1 cellular context compared by ENCODE assay signal in the genomic region with DNA sequence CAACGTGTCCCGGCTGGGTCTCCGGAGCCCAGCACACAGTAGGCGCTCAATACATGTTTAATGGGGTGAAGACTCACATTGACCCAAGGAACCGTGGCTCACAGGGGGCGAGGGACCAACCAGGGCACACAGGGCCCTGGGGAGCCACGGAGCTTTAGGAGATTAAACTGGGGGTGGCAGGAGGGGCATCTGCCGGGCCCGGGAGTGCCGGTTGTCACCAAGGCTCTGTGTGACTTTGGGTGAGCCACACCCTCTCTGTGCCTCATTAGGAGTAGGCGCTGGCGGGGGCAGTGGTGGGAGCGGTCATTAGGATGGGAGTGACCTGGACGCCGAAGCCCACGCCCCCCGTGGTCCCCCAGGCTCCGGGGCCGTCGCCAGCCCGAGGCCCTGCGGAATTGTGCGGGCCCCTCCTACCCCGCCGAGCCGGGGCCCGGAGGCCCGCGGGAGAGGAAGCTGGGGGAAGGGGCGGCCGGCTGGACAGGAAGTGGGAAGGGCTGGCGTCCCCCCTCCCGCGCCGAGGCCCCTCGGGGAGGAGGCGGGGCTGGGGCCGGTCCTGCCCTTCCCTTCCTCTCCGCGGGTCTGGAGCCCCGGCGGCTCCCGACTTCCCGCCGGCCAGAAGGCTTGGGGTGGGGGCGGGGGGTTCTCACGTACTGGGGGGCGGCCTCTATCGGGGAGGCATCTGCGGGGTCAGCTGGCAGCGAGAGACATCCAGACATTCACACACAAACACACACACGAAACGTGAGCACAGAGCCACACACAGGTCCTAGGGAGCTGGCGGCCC.
TF ChIP-seq lines count a peak whose summit lies in the region.

No MANE protein-coding gene starts in this region.

TF ChIP-seq in HCT116, 20 proteins besides CTCF, POLR2A, EP300 and RAD21:
- no peak for TF ChIP-seq ZNF274 (IDR thresholded peaks at IDR 0.05; ENCODE audit: low read depth, low read length)
- TF ChIP-seq EGR1 (IDR thresholded peaks at IDR 0.05; ENCODE audit: low read depth): peak; percentile 25; the same call in 1 of the 2 replicates
- peak; percentile 8; the same call in 1 of the 2 replicates for TF ChIP-seq SP1 (IDR thresholded peaks at IDR 0.05; ENCODE audit: low read depth)
- TF ChIP-seq JUND (IDR thresholded peaks at IDR 0.05): no peak
- TF ChIP-seq TCF7L2 (IDR thresholded peaks at IDR 0.05; ENCODE audit: borderline replicate concordance, extremely low read depth, insufficient read depth, insufficient read length): no peak
- peak; percentile 59 for TF ChIP-seq POLR2AphosphoS5 (IDR thresholded peaks at IDR 0.05; ENCODE audit: low read depth, low read length)
- no peak for TF ChIP-seq EZH2 (IDR thresholded peaks at IDR 0.05)
- no peak for TF ChIP-seq EZH2phosphoT487 (IDR thresholded peaks at IDR 0.05; ENCODE audit: borderline replicate concordance)
- TF ChIP-seq SRF (IDR thresholded peaks at IDR 0.05; ENCODE audit: low read depth): no peak
- TF ChIP-seq, protein P1, sequence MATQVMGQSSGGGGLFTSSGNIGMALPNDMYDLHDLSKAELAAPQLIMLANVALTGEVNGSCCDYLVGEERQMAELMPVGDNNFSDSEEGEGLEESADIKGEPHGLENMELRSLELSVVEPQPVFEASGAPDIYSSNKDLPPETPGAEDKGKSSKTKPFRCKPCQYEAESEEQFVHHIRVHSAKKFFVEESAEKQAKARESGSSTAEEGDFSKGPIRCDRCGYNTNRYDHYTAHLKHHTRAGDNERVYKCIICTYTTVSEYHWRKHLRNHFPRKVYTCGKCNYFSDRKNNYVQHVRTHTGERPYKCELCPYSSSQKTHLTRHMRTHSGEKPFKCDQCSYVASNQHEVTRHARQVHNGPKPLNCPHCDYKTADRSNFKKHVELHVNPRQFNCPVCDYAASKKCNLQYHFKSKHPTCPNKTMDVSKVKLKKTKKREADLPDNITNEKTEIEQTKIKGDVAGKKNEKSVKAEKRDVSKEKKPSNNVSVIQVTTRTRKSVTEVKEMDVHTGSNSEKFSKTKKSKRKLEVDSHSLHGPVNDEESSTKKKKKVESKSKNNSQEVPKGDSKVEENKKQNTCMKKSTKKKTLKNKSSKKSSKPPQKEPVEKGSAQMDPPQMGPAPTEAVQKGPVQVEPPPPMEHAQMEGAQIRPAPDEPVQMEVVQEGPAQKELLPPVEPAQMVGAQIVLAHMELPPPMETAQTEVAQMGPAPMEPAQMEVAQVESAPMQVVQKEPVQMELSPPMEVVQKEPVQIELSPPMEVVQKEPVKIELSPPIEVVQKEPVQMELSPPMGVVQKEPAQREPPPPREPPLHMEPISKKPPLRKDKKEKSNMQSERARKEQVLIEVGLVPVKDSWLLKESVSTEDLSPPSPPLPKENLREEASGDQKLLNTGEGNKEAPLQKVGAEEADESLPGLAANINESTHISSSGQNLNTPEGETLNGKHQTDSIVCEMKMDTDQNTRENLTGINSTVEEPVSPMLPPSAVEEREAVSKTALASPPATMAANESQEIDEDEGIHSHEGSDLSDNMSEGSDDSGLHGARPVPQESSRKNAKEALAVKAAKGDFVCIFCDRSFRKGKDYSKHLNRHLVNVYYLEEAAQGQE (IDR thresholded peaks at IDR 0.05; ENCODE audit: low read depth): no peak
- TF ChIP-seq, protein P2, sequence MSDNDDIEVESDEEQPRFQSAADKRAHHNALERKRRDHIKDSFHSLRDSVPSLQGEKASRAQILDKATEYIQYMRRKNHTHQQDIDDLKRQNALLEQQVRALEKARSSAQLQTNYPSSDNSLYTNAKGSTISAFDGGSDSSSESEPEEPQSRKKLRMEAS (IDR thresholded peaks at IDR 0.05): peak; percentile 48; the same call in 1 of the 2 replicates
- no peak for TF ChIP-seq FOSL1 (IDR thresholded peaks at IDR 0.05; ENCODE audit: low read depth)
- TF ChIP-seq ZFX (IDR thresholded peaks at IDR 0.05): peak; percentile 49
- TF ChIP-seq, protein P3, sequence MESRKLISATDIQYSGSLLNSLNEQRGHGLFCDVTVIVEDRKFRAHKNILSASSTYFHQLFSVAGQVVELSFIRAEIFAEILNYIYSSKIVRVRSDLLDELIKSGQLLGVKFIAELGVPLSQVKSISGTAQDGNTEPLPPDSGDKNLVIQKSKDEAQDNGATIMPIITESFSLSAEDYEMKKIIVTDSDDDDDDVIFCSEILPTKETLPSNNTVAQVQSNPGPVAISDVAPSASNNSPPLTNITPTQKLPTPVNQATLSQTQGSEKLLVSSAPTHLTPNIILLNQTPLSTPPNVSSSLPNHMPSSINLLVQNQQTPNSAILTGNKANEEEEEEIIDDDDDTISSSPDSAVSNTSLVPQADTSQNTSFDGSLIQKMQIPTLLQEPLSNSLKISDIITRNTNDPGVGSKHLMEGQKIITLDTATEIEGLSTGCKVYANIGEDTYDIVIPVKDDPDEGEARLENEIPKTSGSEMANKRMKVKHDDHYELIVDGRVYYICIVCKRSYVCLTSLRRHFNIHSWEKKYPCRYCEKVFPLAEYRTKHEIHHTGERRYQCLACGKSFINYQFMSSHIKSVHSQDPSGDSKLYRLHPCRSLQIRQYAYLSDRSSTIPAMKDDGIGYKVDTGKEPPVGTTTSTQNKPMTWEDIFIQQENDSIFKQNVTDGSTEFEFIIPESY (IDR thresholded peaks at IDR 0.05; ENCODE audit: extremely low read depth, insufficient replicate concordance, low read length): no peak
- TF ChIP-seq, protein P4, sequence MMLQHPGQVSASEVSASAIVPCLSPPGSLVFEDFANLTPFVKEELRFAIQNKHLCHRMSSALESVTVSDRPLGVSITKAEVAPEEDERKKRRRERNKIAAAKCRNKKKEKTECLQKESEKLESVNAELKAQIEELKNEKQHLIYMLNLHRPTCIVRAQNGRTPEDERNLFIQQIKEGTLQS (IDR thresholded peaks at IDR 0.05): no peak
- no peak for TF ChIP-seq CEBPB (IDR thresholded peaks at IDR 0.05; ENCODE audit: low read depth)
- TF ChIP-seq ELF1 (IDR thresholded peaks at IDR 0.05; ENCODE audit: borderline replicate concordance, low read depth): no peak
- no peak for TF ChIP-seq SIN3A (IDR thresholded peaks at IDR 0.05; ENCODE audit: low read depth)
- no peak for TF ChIP-seq CBX3 (IDR thresholded peaks at IDR 0.05; ENCODE audit: low read depth)
- no peak for TF ChIP-seq YY1 (IDR thresholded peaks at IDR 0.05; ENCODE audit: extremely low read depth, insufficient replicate concordance, low read depth, low read length)
